In genomic region chr6:87731818-87732661, GRCh38 we compare ENCODE assay signal across 9 cellular contexts. TPM values are rescaled to one million over a fixed set of nuclear protein-coding genes. Genes with fewer than 3 reads are reported as not detected.
DNase-seq lines count a peak whose midpoint lies in the region; ATAC-seq and TF ChIP-seq lines count a peak whose summit lies in the region.
"Had no signal": no experiment of that assay in that cellular context is flagged by ENCODE, and none has a peak within 500 bp of the region (broad histone marks: within the 10 kb centered on the region; RNA-seq: fewer than 3 reads in every experiment).

No MANE protein-coding gene starts in this region.

- no peak overlapping the region for H3K27ac ChIP-seq in A673 (ENCODE audit: low read depth, low read length, poor library complexity, severe bottlenecking)
- H3K27ac ChIP-seq in VCaP, result peak overlapping the region; percentile 36; the same call in 1 of the 2 replicates
- peak overlapping the region; percentile 60 to 79 (median 72) for H3K27ac ChIP-seq in esophagus muscularis mucosa (replicated peaks in 1 of 4)

- H3K27me3 Mint-ChIP-seq in natural killer cell (ENCODE audit: low read depth in 2 of 2), result peaks cover 0 to 6% of the 10 kb centered on the region in 2 donors

- H3K9me3 ChIP-seq in A673 (ENCODE audit: low read depth, low read length, poor library complexity, severe bottlenecking) (no peaks in the 10 kb centered on the region), esophagus muscularis mucosa (no peaks in the 10 kb centered on the region)

- ATAC-seq in GM18502 (IDR thresholded peaks at IDR 0.05; ENCODE audit: poor library complexity, unreplicated experiment) (peak; percentile 89), HG02981 (IDR thresholded peaks at IDR 0.05; ENCODE audit: unreplicated experiment) (peak; percentile 80), natural killer cell (peak; percentile 46 to 76 (median 59))

- no peak for TF ChIP-seq POLR2A in esophagus muscularis mucosa (IDR thresholded peaks at IDR 0.05; ENCODE audit: low read depth)

- peak; percentile 89 for DNase-seq in A673 (ENCODE audit: low spot score)
- peak; percentile 81 for DNase-seq in NCI-H2107 treated with DMSO at 0.1 percent for 48 hours (lab: John Stamatoyannopoulos, UW; ENCODE audit: unreplicated experiment)
- peak; percentile 96 for DNase-seq in esophagus muscularis mucosa (ENCODE audit: extremely low spot score)
- DNase-seq in natural killer cell, result no peak
- DNase-seq in NCI-H82 (lab: John Stamatoyannopoulos, UW), result no peak

- WGBS in esophagus muscularis mucosa, result 8% methylated on average over 4 of the region's 4 CpGs

- H3K9me3 Mint-ChIP-seq in natural killer cell, result no peaks in the 10 kb centered on the region
- H3K9me3 Mint-ChIP-seq: neural crest cell had no signal

- H3K36me3 Mint-ChIP-seq in natural killer cell, result no peaks in the 10 kb centered on the region

- H3K4me3 Mint-ChIP-seq in natural killer cell, result no peak overlapping the region
- H3K4me3 Mint-ChIP-seq: neural crest cell had no signal

- H3K27me3 ChIP-seq in A673 (replicated peaks; ENCODE audit: insufficient read depth, low read depth, low read length, poor library complexity), result no peaks in the 10 kb centered on the region
- H3K27me3 ChIP-seq in esophagus muscularis mucosa, result no peaks in the 10 kb centered on the region

- TF ChIP-seq CTCF in A673 (conservative IDR thresholded peaks at IDR 0.05; ENCODE audit: low read depth, low read length) (no peak), VCaP (conservative IDR thresholded peaks at IDR 0.05) (no peak), esophagus muscularis mucosa (IDR thresholded peaks at IDR 0.05) (no peak), natural killer cell (IDR thresholded peaks at IDR 0.05) (no peak)

- H3K4me1 Mint-ChIP-seq in natural killer cell, result peaks cover 10 to 15% of the 10 kb centered on the region in 2 donors
- H3K4me1 Mint-ChIP-seq: neural crest cell had no signal

- H3K4me3 ChIP-seq in A673 (ENCODE audit: low read depth, low read length, poor library complexity, severe bottlenecking), result no peak overlapping the region
- H3K4me3 ChIP-seq in esophagus muscularis mucosa, result peak overlapping the region in 1 of 4 donors; percentile 24

- H3K27ac Mint-ChIP-seq in natural killer cell, result peak overlapping the region in 1 of 2 donors; percentile 40

- TF ChIP-seq EP300 in esophagus muscularis mucosa (IDR thresholded peaks at IDR 0.05), result no peak

- POLR2A ChIA-PET in A673 (lab: Charles Lee; ENCODE audit: low non-redundant PET), result no interaction called here

- no TSS peak for BruUV-seq in A673 (replicated peaks; lab: Mats Ljungman, UMichigan)

- intact Hi-C loops in A673 (cut with micrococcal nuclease; ENCODE audit: unreplicated experiment) (no loop called here), esophagus muscularis mucosa (cut with DNase I) (no loop called here), natural killer cell (cut with micrococcal nuclease) (no loop called here)

- peaks cover 11% of the 10 kb centered on the region for H3K4me1 ChIP-seq in A673 (ENCODE audit: insufficient read depth, low read length, poor library complexity, severe bottlenecking)
- peaks cover 23 to 33% (median 26%) of the 10 kb centered on the region in 4 donors for H3K4me1 ChIP-seq in esophagus muscularis mucosa

- no peaks in the 10 kb centered on the region for H3K36me3 ChIP-seq in A673 (ENCODE audit: insufficient read depth, low read length, poor library complexity, severe bottlenecking)
- H3K36me3 ChIP-seq in esophagus muscularis mucosa, result no peaks in the 10 kb centered on the region

- CTCF ChIA-PET in A673 (lab: Charles Lee), result no interaction called here

RNA-seq across cellular contexts. Expression of gene AKIRIN2, which starts 30.0 kb away (rescaled TPM):
- 66.7 and 68.9 TPM in 2 replicates for total RNA-seq in A673 (2021)
- 10 to 100 TPM; 17.4 to 24.0 (median 21.7) TPM for total RNA-seq in esophagus muscularis mucosa
- total RNA-seq in natural killer cell, result 100 to 1,000 TPM; 102 to 156 (median 108) TPM

Comparison
In these comparisons a context has a peak if more than half of its experiments do, and no peak if none do; other contexts are left out.
1. DNase-seq: peak in A673 (single experiment), NCI-H2107 treated with DMSO at 0.1 percent for 48 hours (single experiment) and esophagus muscularis mucosa (single experiment); none in natural killer cell (single experiment) and NCI-H82 (single experiment).
2. Peak in every context shown above with its lines, with median percentiles within 50 percentile points of each other: ATAC-seq.